10 cellular contexts compared by ENCODE assay signal in genomic region chr3:156680243-156680930, GRCh38. TPM values are rescaled to one million over a fixed set of nuclear protein-coding genes. Genes with fewer than 3 reads are reported as not detected.
A peak's percentile ranks its signal among the peaks of the same experiment; 100 is the strongest.
DNase-seq lines count a peak whose midpoint lies in the region; ATAC-seq and TF ChIP-seq lines count a peak whose summit lies in the region.
"Had no signal": no experiment of that assay in that cellular context is flagged by ENCODE, and none has a peak within 500 bp of the region (broad histone marks: within the 10 kb centered on the region; RNA-seq: fewer than 3 reads in every experiment).

No MANE protein-coding gene starts in this region.

- no peaks in the 10 kb centered on the region for H3K27me3 Mint-ChIP-seq in activated naive CD8-positive, alpha-beta T cell
- no peaks in the 10 kb centered on the region for H3K27me3 Mint-ChIP-seq in activated naive CD8-positive, alpha-beta T cell treated with anti-CD3 and anti-CD28 coated beads, Interleukin-2, amount 50 U/mL, for 24 hours
- H3K27me3 Mint-ChIP-seq in activated CD8-positive, alpha-beta T cell treated with anti-CD3 and anti-CD28 coated beads, Interleukin-2, amount 10 ng/mL, durations not matched to agents 7 days and 5 days (ENCODE audit: low read depth): no peaks in the 10 kb centered on the region
- peaks cover 6 to 17% (median 13%) of the 10 kb centered on the region in 3 donors for H3K27me3 Mint-ChIP-seq in immature natural killer cell (ENCODE audit: low read depth in 3 of 3)

- CTCF ChIA-PET in activated CD8-positive, alpha-beta T cell treated with anti-CD3 and anti-CD28 coated beads, Interleukin-2, amount 10 ng/mL, durations not matched to agents 7 days and 5 days (lab: Charles Lee): interaction anchor here (2.2 to 10.5 kb wide), 2 partner anchors 9 to 453 kb away, joined by 6 to 140 read pairs; no protein-coding TSS in a partner anchor

- H3K4me1 ChIP-seq in uterus: peaks cover 7 to 27% of the 10 kb centered on the region in 2 donors

- peaks cover 80% of the 10 kb centered on the region for H3K4me1 Mint-ChIP-seq in activated naive CD8-positive, alpha-beta T cell (ENCODE audit: low read depth)
- peaks cover 84% of the 10 kb centered on the region for H3K4me1 Mint-ChIP-seq in activated naive CD8-positive, alpha-beta T cell treated with anti-CD3 and anti-CD28 coated beads, Interleukin-2, amount 50 U/mL, for 24 hours
- H3K4me1 Mint-ChIP-seq in activated CD8-positive, alpha-beta T cell treated with anti-CD3 and anti-CD28 coated beads, Interleukin-2, amount 10 ng/mL, durations not matched to agents 7 days and 5 days (ENCODE audit: low read depth): peaks cover 77% of the 10 kb centered on the region
- peaks cover 81 to 92% of the 10 kb centered on the region in 2 donors for H3K4me1 Mint-ChIP-seq in immature natural killer cell

- TF ChIP-seq CTCF in uterus (IDR thresholded peaks at IDR 0.05): no peak

- intact Hi-C loops in uterus (cut with DNase I; ENCODE audit: low total_unique reads): no loop called here

- no peak for DNase-seq in activated naive CD8-positive, alpha-beta T cell treated with anti-CD3 and anti-CD28 coated beads, Interleukin-2, amount 50 U/mL, for 24 hours
- DNase-seq in activated CD8-positive, alpha-beta T cell treated with anti-CD3 and anti-CD28 coated beads, Interleukin-2, amount 10 ng/mL, durations not matched to agents 7 days and 5 days: no peak
- DNase-seq in immature natural killer cell (no peak), uterus (no peak), hypothalamus (lab: John Stamatoyannopoulos, UW) (no peak), nucleus accumbens (lab: John Stamatoyannopoulos, UW) (no peak), cerebellar cortex (ENCODE audit: low spot score) (no peak)
- DNase-seq: caudate nucleus; stimulated activated CD4-positive, alpha-beta T cell treated with anti-CD3 and anti-CD28 coated beads, Interleukin-4, amount 100 ng/mL, for 4 hours had no signal

- no peak overlapping the region for H3K4me3 ChIP-seq in uterus

- no peaks in the 10 kb centered on the region for H3K9me3 ChIP-seq in uterus

- peak overlapping the region; percentile 65 for H3K4me3 Mint-ChIP-seq in activated naive CD8-positive, alpha-beta T cell
- H3K4me3 Mint-ChIP-seq in activated naive CD8-positive, alpha-beta T cell treated with anti-CD3 and anti-CD28 coated beads, Interleukin-2, amount 50 U/mL, for 24 hours: no peak overlapping the region
- peak overlapping the region; percentile 16 for H3K4me3 Mint-ChIP-seq in activated CD8-positive, alpha-beta T cell treated with anti-CD3 and anti-CD28 coated beads, Interleukin-2, amount 10 ng/mL, durations not matched to agents 7 days and 5 days
- H3K4me3 Mint-ChIP-seq in immature natural killer cell: peak overlapping the region; percentile 52 to 79 (median 61)

- H3K9me3 Mint-ChIP-seq in activated naive CD8-positive, alpha-beta T cell (ENCODE audit: low read depth): no peaks in the 10 kb centered on the region
- H3K9me3 Mint-ChIP-seq in activated naive CD8-positive, alpha-beta T cell treated with anti-CD3 and anti-CD28 coated beads, Interleukin-2, amount 50 U/mL, for 24 hours: no peaks in the 10 kb centered on the region
- H3K9me3 Mint-ChIP-seq in activated CD8-positive, alpha-beta T cell treated with anti-CD3 and anti-CD28 coated beads, Interleukin-2, amount 10 ng/mL, durations not matched to agents 7 days and 5 days (ENCODE audit: insufficient read depth): no peaks in the 10 kb centered on the region
- no peaks in the 10 kb centered on the region for H3K9me3 Mint-ChIP-seq in immature natural killer cell

- peaks cover 32% of the 10 kb centered on the region for H3K36me3 Mint-ChIP-seq in activated naive CD8-positive, alpha-beta T cell
- H3K36me3 Mint-ChIP-seq in activated naive CD8-positive, alpha-beta T cell treated with anti-CD3 and anti-CD28 coated beads, Interleukin-2, amount 50 U/mL, for 24 hours (ENCODE audit: low read depth): peaks cover 41% of the 10 kb centered on the region
- peaks cover 75% of the 10 kb centered on the region for H3K36me3 Mint-ChIP-seq in activated CD8-positive, alpha-beta T cell treated with anti-CD3 and anti-CD28 coated beads, Interleukin-2, amount 10 ng/mL, durations not matched to agents 7 days and 5 days (ENCODE audit: low read depth)
- peaks cover 16 to 25% (median 20%) of the 10 kb centered on the region in 3 donors for H3K36me3 Mint-ChIP-seq in immature natural killer cell

- no peaks in the 10 kb centered on the region for H3K36me3 ChIP-seq in uterus

- H3K27me3 ChIP-seq in uterus: no peaks in the 10 kb centered on the region

- no peak for ATAC-seq in activated naive CD8-positive, alpha-beta T cell treated with anti-CD3 and anti-CD28 coated beads, Interleukin-2, amount 50 U/mL, for 24 hours
- ATAC-seq in activated CD8-positive, alpha-beta T cell treated with anti-CD3 and anti-CD28 coated beads, Interleukin-2, amount 10 ng/mL, durations not matched to agents 7 days and 5 days: no peak

- TF ChIP-seq POLR2A in uterus (IDR thresholded peaks at IDR 0.05): no peak

- POLR2A ChIA-PET in activated CD8-positive, alpha-beta T cell treated with anti-CD3 and anti-CD28 coated beads, Interleukin-2, amount 10 ng/mL, durations not matched to agents 7 days and 5 days (lab: Charles Lee): interaction anchor here (0.6 kb wide), 1 partner anchor 78 kb away, joined by 4 read pairs; no protein-coding TSS in a partner anchor

- H3K27ac Mint-ChIP-seq in activated naive CD8-positive, alpha-beta T cell: no peak overlapping the region
- no peak overlapping the region for H3K27ac Mint-ChIP-seq in activated naive CD8-positive, alpha-beta T cell treated with anti-CD3 and anti-CD28 coated beads, Interleukin-2, amount 50 U/mL, for 24 hours
- no peak overlapping the region for H3K27ac Mint-ChIP-seq in activated CD8-positive, alpha-beta T cell treated with anti-CD3 and anti-CD28 coated beads, Interleukin-2, amount 10 ng/mL, durations not matched to agents 7 days and 5 days
- H3K27ac Mint-ChIP-seq in immature natural killer cell: peak overlapping the region; percentile 36 to 78 (median 64)

- H3K27ac ChIP-seq in uterus: peak overlapping the region; percentile 8 to 55

RNA-seq across cellular contexts. Expression of gene TIPARP, which starts 6.0 kb away (rescaled TPM):
- total RNA-seq in activated CD8-positive, alpha-beta T cell treated with anti-CD3 and anti-CD28 coated beads, Interleukin-2, amount 10 ng/mL, durations not matched to agents 7 days and 5 days: 10 to 100 TPM; 34.2 to 36.5 TPM
- polyA plus RNA-seq in immature natural killer cell: 10 to 100 TPM; 21.7 to 32.6 (median 22.6) TPM
- 10 to 100 TPM; 17.9 to 58.5 (median 52.5) TPM for total RNA-seq in uterus

Comparison
In these comparisons a context has a peak if more than half of its experiments do, and no peak if none do; other contexts are left out.
1. H3K27ac Mint-ChIP-seq: peak in immature natural killer cell (6 of 6); none in activated naive CD8-positive, alpha-beta T cell (single experiment), activated naive CD8-positive, alpha-beta T cell treated with anti-CD3 and anti-CD28 coated beads, Interleukin-2, amount 50 U/mL, for 24 hours (single experiment) and activated CD8-positive, alpha-beta T cell treated with anti-CD3 and anti-CD28 coated beads, Interleukin-2, amount 10 ng/mL, durations not matched to agents 7 days and 5 days (single experiment).